19 cellular contexts compared by ENCODE assay signal in the genomic region with DNA sequence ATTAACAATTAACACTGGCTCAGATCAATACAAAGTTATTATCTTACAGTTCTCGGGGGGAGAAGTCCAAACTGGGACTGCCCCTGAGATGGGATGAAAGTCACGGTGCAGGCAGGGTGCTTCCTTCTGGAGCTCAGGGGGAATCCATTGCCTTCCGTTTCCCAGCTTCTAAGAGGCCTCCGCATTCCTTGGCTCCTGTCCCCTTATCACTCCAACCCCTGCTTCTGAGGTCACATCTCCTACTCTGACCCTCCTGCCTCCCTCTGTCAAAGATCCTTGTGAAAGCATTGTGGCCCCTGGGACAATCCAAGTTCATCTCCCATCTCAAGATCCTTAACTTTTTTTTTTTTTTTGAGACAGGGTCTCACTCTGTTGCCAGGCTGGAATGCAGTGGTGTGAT.
"Had no signal": no experiment of that assay in that cellular context is flagged by ENCODE, and none has a peak within 500 bp of the region (broad histone marks: within the 10 kb centered on the region; RNA-seq: fewer than 3 reads in every experiment).

No MANE protein-coding gene starts in this region.

- DNase-seq: activated B cell treated with CpG ODN at 0.5 μM for 24 hours; activated CD4-positive, alpha-beta memory T cell treated with anti-CD3 and anti-CD28 coated beads for 36 hours; activated CD4-positive, alpha-beta T cell treated with anti-CD3 and anti-CD28 coated beads for 4 hours; activated T-cell treated with anti-CD3 and anti-CD28 coated beads for 4 hours; amniotic stem cell; central memory CD4-positive, alpha-beta T cell; colonic mucosa; erythroblast; head of caudate nucleus; stimulated activated naive CD8-positive, alpha-beta T cell treated with anti-CD3 and anti-CD28 coated beads, Interleukin-15, Interleukin-2, amounts not matched to agents 100 U/mL and 50 U/mL, for 24 hours; transverse colon; uterus had no signal

- H3K9me3 Mint-ChIP-seq: nephron had no signal

- ATAC-seq: stimulated activated naive CD8-positive, alpha-beta T cell treated with anti-CD3 and anti-CD28 coated beads, Interleukin-15, Interleukin-2, amounts not matched to agents 100 U/mL and 50 U/mL, for 24 hours had no signal

- H3K9me3 ChIP-seq: colonic mucosa, right atrium auricular region, transverse colon, uterus had no signal

- H3K27ac Mint-ChIP-seq: activated B cell treated with CpG ODN at 0.5 μM for 24 hours; activated CD4-positive, alpha-beta memory T cell treated with anti-CD3 and anti-CD28 coated beads for 36 hours; activated naive CD8-positive, alpha-beta T cell; activated T-helper 1 cell treated with anti-CD3 and anti-CD28 coated beads, Interleukin-12 subunit alpha, Interleukin-12 subunit beta, Interleukin-2, Interleukin-4 antibody, amounts not matched to agents 30 ng/mL and 10 ng/mL and 1 ng/mL, durations not matched to agents 14 hours and 24 hours and 36 hours; progenitor cell of endocrine pancreas had no signal

- FAIRE-seq: endometrium, frontal cortex had no signal

- H3K36me3 Mint-ChIP-seq: activated naive CD8-positive, alpha-beta T cell had no signal

- H3K36me3 ChIP-seq: colonic mucosa, right atrium auricular region, transverse colon, uterus had no signal

- H3K4me3 Mint-ChIP-seq: activated B cell treated with CpG ODN at 0.5 μM for 24 hours; activated CD4-positive, alpha-beta memory T cell treated with anti-CD3 and anti-CD28 coated beads for 36 hours; activated naive CD8-positive, alpha-beta T cell; activated T-helper 1 cell treated with anti-CD3 and anti-CD28 coated beads, Interleukin-12 subunit alpha, Interleukin-12 subunit beta, Interleukin-2, Interleukin-4 antibody, amounts not matched to agents 30 ng/mL and 10 ng/mL and 1 ng/mL, durations not matched to agents 14 hours and 24 hours and 36 hours; nephron had no signal

- H3K27me3 Mint-ChIP-seq: activated B cell treated with CpG ODN at 0.5 μM for 24 hours; activated CD4-positive, alpha-beta memory T cell treated with anti-CD3 and anti-CD28 coated beads for 36 hours; activated naive CD8-positive, alpha-beta T cell had no signal

- H3K27ac ChIP-seq: colonic mucosa had no signal

- H3K4me3 ChIP-seq: colonic mucosa, transverse colon, uterus had no signal

- H3K27me3 ChIP-seq: colonic mucosa, right atrium auricular region, transverse colon, uterus had no signal
